ENCODE assay signal across 10 cellular contexts in genomic region chr12:106140223-106140986, GRCh38. TPM values are rescaled to one million over a fixed set of nuclear protein-coding genes. Genes with fewer than 3 reads are reported as not detected.
DNase-seq lines count a peak whose midpoint lies in the region; ATAC-seq, FAIRE-seq and TF ChIP-seq lines count a peak whose summit lies in the region.
"Had no signal": no experiment of that assay in that cellular context is flagged by ENCODE, and none has a peak within 500 bp of the region (broad histone marks: within the 10 kb centered on the region; RNA-seq: fewer than 3 reads in every experiment).

No MANE protein-coding gene starts in this region.

- H3K27me3 ChIP-seq in liver (ENCODE audit: control insufficient read depth in 4 of 4, insufficient read depth in 4 of 4, low read length in 3 of 4), result no peaks in the 10 kb centered on the region
- no peaks in the 10 kb centered on the region for H3K27me3 ChIP-seq in thoracic aorta (replicated peaks; ENCODE audit: insufficient read depth)

- H3K27ac ChIP-seq in liver (ENCODE audit: low read depth in 1 of 2, low read length in 2 of 2) (peak overlapping the region; percentile 95 to 100), thoracic aorta (peak overlapping the region; percentile 96 to 97)

- peaks cover 70% of the 10 kb centered on the region for H3K27me3 Mint-ChIP-seq in T-helper 1 cell treated with Interleukin-12 subunit alpha and Interleukin-12 subunit beta and Interleukin-4 antibody, amounts not matched to agents 30 μg/mL and 1 μg/mL, for 36 hours (ENCODE audit: low read depth)

- H3K4me3 Mint-ChIP-seq in T-helper 1 cell treated with Interleukin-12 subunit alpha and Interleukin-12 subunit beta and Interleukin-4 antibody, amounts not matched to agents 30 μg/mL and 1 μg/mL, for 36 hours, result peak overlapping the region; percentile 43

- ATAC-seq in thoracic aorta (ENCODE audit: insufficient number of reproducible peaks, low FRiP score, low read depth), result no peak
- ATAC-seq in HG03521 (IDR thresholded peaks at IDR 0.05; ENCODE audit: unreplicated experiment), result no peak

- H3K9me3 ChIP-seq in liver (ENCODE audit: control insufficient read depth in 4 of 4, low read length in 3 of 4) (no peaks in the 10 kb centered on the region), thoracic aorta (no peaks in the 10 kb centered on the region)

- H3K36me3 Mint-ChIP-seq in T-helper 1 cell treated with Interleukin-12 subunit alpha and Interleukin-12 subunit beta and Interleukin-4 antibody, amounts not matched to agents 30 μg/mL and 1 μg/mL, for 36 hours (ENCODE audit: low read depth), result peaks cover 2% of the 10 kb centered on the region

- H3K4me3 ChIP-seq in liver (ENCODE audit: low read depth in 1 of 3, low read length in 3 of 3) (peak overlapping the region; percentile 79 to 90 (median 87)), thoracic aorta (peak overlapping the region; percentile 75)

- WGBS in liver, result 37% methylated on average over 15 of the region's 15 CpGs

- H3K27ac Mint-ChIP-seq in T-helper 1 cell treated with Interleukin-12 subunit alpha and Interleukin-12 subunit beta and Interleukin-4 antibody, amounts not matched to agents 30 μg/mL and 1 μg/mL, for 36 hours, result no peak overlapping the region

- H3K9ac ChIP-seq in liver (ENCODE audit: low read depth in 1 of 2, low read length in 2 of 2), result peak overlapping the region; percentile 73 to 92

- peaks cover 0 to 66% (median 50%) of the 10 kb centered on the region in 4 donors for H3K4me1 ChIP-seq in liver (ENCODE audit: control insufficient read depth in 4 of 4, insufficient read depth in 4 of 4, low read length in 3 of 4)
- peaks cover 24 to 71% of the 10 kb centered on the region in 2 donors for H3K4me1 ChIP-seq in thoracic aorta (ENCODE audit: control insufficient read depth in 1 of 2, low read depth in 2 of 2)

- peaks cover 6% of the 10 kb centered on the region for H3K4me1 Mint-ChIP-seq in T-helper 1 cell treated with Interleukin-12 subunit alpha and Interleukin-12 subunit beta and Interleukin-4 antibody, amounts not matched to agents 30 μg/mL and 1 μg/mL, for 36 hours (ENCODE audit: low read depth)

- no peaks in the 10 kb centered on the region for H3K36me3 ChIP-seq in liver (ENCODE audit: control insufficient read depth in 4 of 4, insufficient read depth in 3 of 4, low read depth in 1 of 4, low read length in 3 of 4)
- no peaks in the 10 kb centered on the region for H3K36me3 ChIP-seq in thoracic aorta

- DNase-seq in T-helper 1 cell (no peak), cerebellum (ENCODE audit: low spot score) (peak; percentile 48), thoracic aorta (ENCODE audit: low spot score) (no peak), NCI-H1105 (lab: John Stamatoyannopoulos, UW) (no peak), urothelium cell line (ENCODE audit: low spot score) (no peak)
- DNase-seq: activated naive CD4-positive, alpha-beta T cell treated with anti-CD3 and anti-CD28 coated beads, Interleukin-2, amount 50 U/mL, for 16 hours; NCI-H1930 had no signal

- no peak for TF ChIP-seq RAD21 in liver (IDR thresholded peaks at IDR 0.05)

- TF ChIP-seq CTCF in liver (IDR thresholded peaks at IDR 0.05; ENCODE audit: low read depth, low read length, missing input control), result no peak
- TF ChIP-seq CTCF in thoracic aorta (IDR thresholded peaks at IDR 0.05), result no peak

- FAIRE-seq in urothelium cell line (lab: Jason Lieb, UNC), result no peak

- no peaks in the 10 kb centered on the region for H3K9me3 Mint-ChIP-seq in T-helper 1 cell treated with Interleukin-12 subunit alpha and Interleukin-12 subunit beta and Interleukin-4 antibody, amounts not matched to agents 30 μg/mL and 1 μg/mL, for 36 hours

TF ChIP-seq in liver, 16 proteins besides CTCF, POLR2A, EP300 and RAD21:
- TF ChIP-seq, protein P1, sequence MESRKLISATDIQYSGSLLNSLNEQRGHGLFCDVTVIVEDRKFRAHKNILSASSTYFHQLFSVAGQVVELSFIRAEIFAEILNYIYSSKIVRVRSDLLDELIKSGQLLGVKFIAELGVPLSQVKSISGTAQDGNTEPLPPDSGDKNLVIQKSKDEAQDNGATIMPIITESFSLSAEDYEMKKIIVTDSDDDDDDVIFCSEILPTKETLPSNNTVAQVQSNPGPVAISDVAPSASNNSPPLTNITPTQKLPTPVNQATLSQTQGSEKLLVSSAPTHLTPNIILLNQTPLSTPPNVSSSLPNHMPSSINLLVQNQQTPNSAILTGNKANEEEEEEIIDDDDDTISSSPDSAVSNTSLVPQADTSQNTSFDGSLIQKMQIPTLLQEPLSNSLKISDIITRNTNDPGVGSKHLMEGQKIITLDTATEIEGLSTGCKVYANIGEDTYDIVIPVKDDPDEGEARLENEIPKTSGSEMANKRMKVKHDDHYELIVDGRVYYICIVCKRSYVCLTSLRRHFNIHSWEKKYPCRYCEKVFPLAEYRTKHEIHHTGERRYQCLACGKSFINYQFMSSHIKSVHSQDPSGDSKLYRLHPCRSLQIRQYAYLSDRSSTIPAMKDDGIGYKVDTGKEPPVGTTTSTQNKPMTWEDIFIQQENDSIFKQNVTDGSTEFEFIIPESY (IDR thresholded peaks at IDR 0.05), result no peak
- no peak for TF ChIP-seq TAF1 (conservative IDR thresholded peaks at IDR 0.05)
- TF ChIP-seq FOXA2 (IDR thresholded peaks at IDR 0.05), result no peak
- TF ChIP-seq ATF3 (IDR thresholded peaks at IDR 0.05), result no peak
- TF ChIP-seq JUND (IDR thresholded peaks at IDR 0.05), result no peak
- TF ChIP-seq, protein P2, sequence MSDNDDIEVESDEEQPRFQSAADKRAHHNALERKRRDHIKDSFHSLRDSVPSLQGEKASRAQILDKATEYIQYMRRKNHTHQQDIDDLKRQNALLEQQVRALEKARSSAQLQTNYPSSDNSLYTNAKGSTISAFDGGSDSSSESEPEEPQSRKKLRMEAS (IDR thresholded peaks at IDR 0.05), result no peak
- TF ChIP-seq RXRA (IDR thresholded peaks at IDR 0.05), result peak in 1 of 2 donors; percentile 31
- no peak for TF ChIP-seq FOXA1 (IDR thresholded peaks at IDR 0.05)
- no peak for TF ChIP-seq HNF4A (conservative IDR thresholded peaks at IDR 0.05)
- TF ChIP-seq EGR1 (IDR thresholded peaks at IDR 0.05; ENCODE audit: low read depth in 2 of 2), result no peak
- TF ChIP-seq HNF4G (IDR thresholded peaks at IDR 0.05), result no peak
- peak; percentile 47 for TF ChIP-seq YY1 (IDR thresholded peaks at IDR 0.05)
- no peak for TF ChIP-seq GABPA (IDR thresholded peaks at IDR 0.05 in 1 of 2, conservative IDR thresholded peaks at IDR 0.05 in 1 of 2)
- TF ChIP-seq NR2F2 (IDR thresholded peaks at IDR 0.05), result no peak
- no peak for TF ChIP-seq SP1 (IDR thresholded peaks at IDR 0.05)
- TF ChIP-seq REST (IDR thresholded peaks at IDR 0.05), result peak; percentile 14

RNA-seq across cellular contexts. Expression of gene NUAK1, which starts 1.7 kb away (rescaled TPM):
- total RNA-seq in cerebellum (43.6 TPM), liver (1 to 10 TPM; 3.6 to 9.3 TPM), thoracic aorta (10 to 100 TPM; 20.0 to 31.4 TPM)
- polyA plus RNA-seq in liver, result 1 to 10 TPM; 2.5 to 4.1 TPM
